ENCODE assay signal across 7 cellular contexts in the genomic region with DNA sequence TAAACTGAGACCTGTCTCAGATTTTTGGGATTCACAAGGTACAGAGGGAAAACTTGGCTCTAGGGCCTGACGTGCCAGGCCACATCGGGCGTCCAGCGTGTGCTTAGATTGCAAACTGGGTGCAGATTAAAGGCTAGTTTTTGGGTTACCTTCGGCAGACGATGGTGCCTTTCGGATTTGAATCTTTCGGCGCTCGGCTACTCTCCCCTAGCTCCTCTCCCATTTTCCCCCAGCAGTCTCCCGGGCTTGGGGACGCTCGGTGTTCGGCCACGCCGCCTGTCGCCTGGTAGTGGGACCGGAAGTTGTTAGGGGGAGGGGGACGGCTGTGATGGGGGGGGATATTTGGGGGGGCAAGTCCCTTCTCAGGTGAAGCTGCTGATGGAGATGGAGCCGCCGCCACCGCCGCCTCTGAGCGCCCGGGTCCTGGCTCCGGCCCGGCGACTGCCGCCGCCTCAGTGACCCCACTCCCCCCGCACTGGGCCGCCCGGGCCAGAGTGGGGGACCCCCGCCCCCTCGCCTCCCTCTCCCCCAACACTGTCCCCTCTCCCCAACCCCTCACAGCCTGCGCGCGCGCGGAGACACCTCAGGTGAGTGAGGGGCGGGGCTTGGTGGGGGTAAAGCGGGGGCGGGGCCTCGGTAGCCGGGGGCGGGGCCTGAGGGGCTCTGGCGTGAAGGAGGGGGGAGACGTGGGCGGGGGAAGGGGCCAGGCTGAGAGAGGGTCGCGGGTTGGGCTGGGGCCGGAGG. TPM values are rescaled to one million over a fixed set of nuclear protein-coding genes. Genes with fewer than 3 reads are reported as not detected.
DNase-seq lines count a peak whose midpoint lies in the region; ATAC-seq and TF ChIP-seq lines count a peak whose summit lies in the region.

No MANE protein-coding gene starts in this region.

- intact Hi-C loops in activated CD4-positive, alpha-beta T cell treated with anti-CD3 and anti-CD28 coated beads for 36 hours (cut with DNase I, micrococcal nuclease), result loop anchor here (1.0 kb wide), 6 partner anchors 14 to 291 kb away; a partner anchor contains a TSS

- no peaks in the 10 kb centered on the region for H3K36me3 Mint-ChIP-seq in activated CD4-positive, alpha-beta T cell treated with anti-CD3 and anti-CD28 coated beads for 36 hours (ENCODE audit: low read depth)

- no peaks in the 10 kb centered on the region for H3K9me3 Mint-ChIP-seq in activated CD4-positive, alpha-beta T cell treated with anti-CD3 and anti-CD28 coated beads for 36 hours (ENCODE audit: low read depth)

- H3K27ac ChIP-seq in cingulate gyrus (ENCODE audit: low read depth, low read length), result peak overlapping the region; percentile 85

- peak; percentile 22 for TF ChIP-seq POLR2A in GM18526 (IDR thresholded peaks at IDR 0.05; ENCODE audit: extremely low read depth, insufficient read length)

- POLR2A ChIA-PET in activated CD4-positive, alpha-beta T cell treated with anti-CD3 and anti-CD28 coated beads for 36 hours (lab: Charles Lee), result interaction anchor here (0.6 to 1.2 kb wide), 7 partner anchors 14 to 367 kb away, joined by 3 to 4 read pairs (median 3); a partner anchor contains a TSS

- H3K4me1 Mint-ChIP-seq in activated CD4-positive, alpha-beta T cell treated with anti-CD3 and anti-CD28 coated beads for 36 hours, result peaks cover 28% of the 10 kb centered on the region

- CTCF ChIA-PET in activated CD4-positive, alpha-beta T cell treated with anti-CD3 and anti-CD28 coated beads for 36 hours (lab: Charles Lee), result interaction anchor here (0.6 to 3.2 kb wide), 4 partner anchors 10 to 37 kb away, joined by 3 to 13 read pairs (median 7); a partner anchor contains a TSS

- H3K4me3 Mint-ChIP-seq in activated CD4-positive, alpha-beta T cell treated with anti-CD3 and anti-CD28 coated beads for 36 hours, result peak overlapping the region; percentile 78

- peak overlapping the region; percentile 92 for H3K27ac Mint-ChIP-seq in activated CD4-positive, alpha-beta T cell treated with anti-CD3 and anti-CD28 coated beads for 36 hours

- peak; percentile 69 for ATAC-seq in HG03175 (IDR thresholded peaks at IDR 0.05; ENCODE audit: unreplicated experiment)
- ATAC-seq in activated CD4-positive, alpha-beta T cell treated with anti-CD3 and anti-CD28 coated beads for 36 hours, result peak; percentile 86

- DNase-seq in NCI-H460 (ENCODE audit: extremely low read depth, low read depth) (peak; percentile 82), kidney tubule cell (ENCODE audit: low spot score) (peak; percentile 87)
- peak; percentile 89 for DNase-seq in activated CD4-positive, alpha-beta T cell treated with anti-CD3 and anti-CD28 coated beads for 36 hours
- DNase-seq in stimulated activated CD4-positive, alpha-beta T cell treated with anti-CD3 and anti-CD28 coated beads, Interleukin-15, amount 100 ng/mL, for 24 hours, result peak; percentile 86

- H3K27me3 Mint-ChIP-seq in activated CD4-positive, alpha-beta T cell treated with anti-CD3 and anti-CD28 coated beads for 36 hours, result no peaks in the 10 kb centered on the region

RNA-seq across cellular contexts. Expression of a gene that starts 10.2 kb away (rescaled TPM):
- total RNA-seq in NCI-H460 (2014; rRNA removed; shearing (Covaris generic)), result 9.7 and 10.4 TPM in 2 replicates
- polyA plus RNA-seq in NCI-H460 (2014; cell fraction: nucleus; rRNA removed), result 14.0 and 24.3 TPM in 2 replicates
- total RNA-seq in activated CD4-positive, alpha-beta T cell treated with anti-CD3 and anti-CD28 coated beads for 36 hours, result 1 to 10 TPM; 2.9 to 3.4 TPM

RNA-seq across cellular contexts. Expression of a gene that starts 13.5 kb away (rescaled TPM):
- 1.5 and 1.6 TPM in 2 replicates for total RNA-seq in NCI-H460 (2014; rRNA removed; shearing (Covaris generic))
- 0.99 and 1.5 TPM in 2 replicates for polyA plus RNA-seq in NCI-H460 (2014; cell fraction: nucleus; rRNA removed)
- 10 to 100 TPM; 14.9 to 16.3 TPM for total RNA-seq in activated CD4-positive, alpha-beta T cell treated with anti-CD3 and anti-CD28 coated beads for 36 hours

RNA-seq across cellular contexts. Expression of a gene that starts 33.4 kb away (rescaled TPM):
- 37.6 and 39.4 TPM in 2 replicates for total RNA-seq in NCI-H460 (2014; rRNA removed; shearing (Covaris generic))
- 13.5 and 17.5 TPM in 2 replicates for polyA plus RNA-seq in NCI-H460 (2014; cell fraction: nucleus; rRNA removed)
- 10 to 100 TPM; 33.2 to 35.1 TPM for total RNA-seq in activated CD4-positive, alpha-beta T cell treated with anti-CD3 and anti-CD28 coated beads for 36 hours

RNA-seq across cellular contexts. Expression of a gene that starts 34.4 kb away (rescaled TPM):
- total RNA-seq in NCI-H460 (2014; rRNA removed; shearing (Covaris generic)), result 314 and 346 TPM in 2 replicates
- polyA plus RNA-seq in NCI-H460 (2014; cell fraction: nucleus; rRNA removed), result 280 and 457 TPM in 2 replicates
- 10 to 100 TPM; 33.9 to 64.0 TPM for total RNA-seq in activated CD4-positive, alpha-beta T cell treated with anti-CD3 and anti-CD28 coated beads for 36 hours

RNA-seq across cellular contexts. Expression of a gene that starts 40.7 kb away (rescaled TPM):
- total RNA-seq in NCI-H460 (2014; rRNA removed; shearing (Covaris generic)), result 31.6 and 31.7 TPM in 2 replicates
- polyA plus RNA-seq in NCI-H460 (2014; cell fraction: nucleus; rRNA removed), result 52.8 and 62.7 TPM in 2 replicates
- 100 to 1,000 TPM; 104 to 149 TPM for total RNA-seq in activated CD4-positive, alpha-beta T cell treated with anti-CD3 and anti-CD28 coated beads for 36 hours

Comparison
In these comparisons a context has a peak if more than half of its experiments do, and no peak if none do; other contexts are left out.
1. Peak in every context shown above with its lines: DNase-seq, ATAC-seq and H3K27ac ChIP-seq.